ENCODE assay signal across 30 cellular contexts in the genomic region with DNA sequence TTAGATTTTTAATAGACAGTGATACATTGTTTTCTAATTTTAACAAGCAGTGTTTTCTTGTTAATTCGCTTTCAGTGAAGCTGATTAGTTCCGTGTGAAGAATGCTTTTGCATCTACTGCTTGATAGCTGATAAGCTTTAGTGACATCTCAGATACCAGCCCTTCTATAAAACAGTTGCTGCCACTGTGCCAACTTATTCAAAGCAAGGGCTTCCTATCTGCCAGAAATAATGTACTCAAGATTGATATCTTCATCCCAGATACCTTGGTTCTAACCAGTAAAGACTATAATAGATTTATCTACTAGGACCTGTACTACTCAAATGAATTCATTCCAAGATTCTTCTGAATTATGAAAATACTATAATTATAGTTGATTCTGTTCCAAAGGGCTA. TPM values are rescaled to one million over a fixed set of nuclear protein-coding genes. Genes with fewer than 3 reads are reported as not detected.
DNase-seq lines count a peak whose midpoint lies in the region; ATAC-seq, FAIRE-seq and TF ChIP-seq lines count a peak whose summit lies in the region.
"Had no signal": no experiment of that assay in that cellular context is flagged by ENCODE, and none has a peak within 500 bp of the region (broad histone marks: within the 10 kb centered on the region; RNA-seq: fewer than 3 reads in every experiment).

No MANE protein-coding gene starts in this region.

- ATAC-seq in HG02798 (IDR thresholded peaks at IDR 0.05; ENCODE audit: poor library complexity, unreplicated experiment) = no peak
- ATAC-seq: activated CD8-positive, alpha-beta T cell treated with anti-CD3 and anti-CD28 coated beads for 36 hours; stimulated activated naive CD8-positive, alpha-beta T cell treated with anti-CD3 and anti-CD28 coated beads, Interleukin-15, amount 100 ng/mL, for 72 hours had no signal

- DNase-seq in breast epithelium (ENCODE audit: low spot score in 2 of 2) (no peak), MCF 10A (ENCODE audit: unreplicated experiment) (no peak), ascending aorta (ENCODE audit: low spot score in 2 of 2) (no peak), mesothelial cell of epicardium (ENCODE audit: low spot score in 2 of 2, unreplicated experiment in 2 of 2) (no peak), type B pancreatic cell (ENCODE audit: extremely low spot score, unreplicated experiment) (no peak), GM19239 (ENCODE audit: insufficient read length, low spot score) (no peak)
- DNase-seq in stimulated activated naive CD4-positive, alpha-beta T cell treated with Interleukin-2 at 50 U/mL for 16 hours (lab: John Stamatoyannopoulos, UW) = no peak
- DNase-seq: 8988T; activated CD8-positive, alpha-beta memory T cell treated with anti-CD3 and anti-CD28 coated beads, Interleukin-2, amount 50 U/mL, for 48 hours; activated CD8-positive, alpha-beta T cell treated with anti-CD3 and anti-CD28 coated beads for 36 hours; activated naive CD4-positive, alpha-beta T cell treated with anti-CD3 and anti-CD28 coated beads for 36 hours; DMS79; effector CD4-positive, alpha-beta T cell; kidney glomerular epithelial cell; mammary epithelial cell; NCI-H1092 treated with DMSO at 0.1 percent for 48 hours; NCI-H1694 treated with DMSO at 0.1 percent for 48 hours; NCI-H2171; NCI-H82; small intestine; stimulated activated naive CD8-positive, alpha-beta T cell treated with anti-CD3 and anti-CD28 coated beads, Interleukin-15, amount 100 ng/mL, for 72 hours; T-helper 2 cell had no signal

- H3K4me3 ChIP-seq in breast epithelium (no peak overlapping the region), ascending aorta (no peak overlapping the region)

- H3K27me3 Mint-ChIP-seq in MCF 10A (ENCODE audit: insufficient read depth, unreplicated experiment) = no peaks in the 10 kb centered on the region
- no peaks in the 10 kb centered on the region for H3K27me3 Mint-ChIP-seq in mesothelial cell of epicardium (ENCODE audit: low read depth)
- no peaks in the 10 kb centered on the region for H3K27me3 Mint-ChIP-seq in type B pancreatic cell
- H3K27me3 Mint-ChIP-seq: activated CD8-positive, alpha-beta T cell treated with anti-CD3 and anti-CD28 coated beads for 36 hours; stimulated activated naive CD8-positive, alpha-beta T cell treated with anti-CD3 and anti-CD28 coated beads, Interleukin-15, amount 100 ng/mL, for 72 hours had no signal

- H3K4me1 Mint-ChIP-seq in MCF 10A (ENCODE audit: insufficient read depth, unreplicated experiment) = peaks cover 4% of the 10 kb centered on the region
- H3K4me1 Mint-ChIP-seq in mesothelial cell of epicardium = peaks cover 73% of the 10 kb centered on the region
- peaks cover 53% of the 10 kb centered on the region for H3K4me1 Mint-ChIP-seq in type B pancreatic cell (ENCODE audit: unreplicated experiment)
- H3K4me1 Mint-ChIP-seq: stimulated activated naive CD8-positive, alpha-beta T cell treated with anti-CD3 and anti-CD28 coated beads, Interleukin-15, amount 100 ng/mL, for 72 hours had no signal

- no peaks in the 10 kb centered on the region for H3K9me3 Mint-ChIP-seq in MCF 10A (ENCODE audit: unreplicated experiment)
- no peaks in the 10 kb centered on the region for H3K9me3 Mint-ChIP-seq in mesothelial cell of epicardium
- H3K9me3 Mint-ChIP-seq in type B pancreatic cell = no peaks in the 10 kb centered on the region
- H3K9me3 Mint-ChIP-seq: activated CD8-positive, alpha-beta T cell treated with anti-CD3 and anti-CD28 coated beads for 36 hours; activated naive CD4-positive, alpha-beta T cell treated with anti-CD3 and anti-CD28 coated beads for 36 hours; activated T-helper 1 cell treated with anti-CD3 and anti-CD28 coated beads, Interleukin-12 subunit alpha, Interleukin-12 subunit beta, Interleukin-2, Interleukin-4 antibody, amounts not matched to agents 30 ng/mL and 10 ng/mL and 1 ng/mL, durations not matched to agents 14 hours and 24 hours and 36 hours; nephron; stimulated activated naive CD8-positive, alpha-beta T cell treated with anti-CD3 and anti-CD28 coated beads, Interleukin-15, amount 100 ng/mL, for 72 hours had no signal

- H3K4me1 ChIP-seq in breast epithelium (peaks cover 0 to 5% of the 10 kb centered on the region in 2 donors), ascending aorta (peaks cover 4 to 20% of the 10 kb centered on the region in 2 donors)

- TF ChIP-seq POLR2A in breast epithelium (IDR thresholded peaks at IDR 0.05) = no peak

- no peak overlapping the region for H3K27ac Mint-ChIP-seq in MCF 10A (ENCODE audit: low read depth, unreplicated experiment)
- peak overlapping the region; percentile 35 for H3K27ac Mint-ChIP-seq in mesothelial cell of epicardium
- H3K27ac Mint-ChIP-seq in type B pancreatic cell = peak overlapping the region; percentile 25
- H3K27ac Mint-ChIP-seq: activated CD8-positive, alpha-beta T cell treated with anti-CD3 and anti-CD28 coated beads for 36 hours; activated naive CD4-positive, alpha-beta T cell treated with anti-CD3 and anti-CD28 coated beads for 36 hours; activated T-helper 1 cell treated with anti-CD3 and anti-CD28 coated beads, Interleukin-12 subunit alpha, Interleukin-12 subunit beta, Interleukin-2, Interleukin-4 antibody, amounts not matched to agents 30 ng/mL and 10 ng/mL and 1 ng/mL, durations not matched to agents 14 hours and 24 hours and 36 hours; stimulated activated naive CD8-positive, alpha-beta T cell treated with anti-CD3 and anti-CD28 coated beads, Interleukin-15, amount 100 ng/mL, for 72 hours had no signal

- CTCF ChIA-PET in MCF 10A (lab: Yijun Ruan, JAX) = no interaction called here

- BruUV-seq in MCF 10A (replicated peaks; lab: Mats Ljungman, UMichigan) = no TSS peak

- H3K27me3 ChIP-seq in breast epithelium = no peaks in the 10 kb centered on the region
- no peaks in the 10 kb centered on the region for H3K27me3 ChIP-seq in ascending aorta

- POLR2A ChIA-PET in MCF 10A (lab: Yijun Ruan, JAX) = interaction anchor here (0.7 kb wide), 1 partner anchor 391 kb away, joined by 4 read pairs; no protein-coding TSS in a partner anchor

- intact Hi-C loops in breast epithelium (cut with DNase I; ENCODE audit: low total_unique reads) (no loop called here), MCF 10A (cut with micrococcal nuclease) (no loop called here), ascending aorta (cut with DNase I) (no loop called here)

- peak overlapping the region; percentile 59 to 78 for H3K27ac ChIP-seq in breast epithelium
- H3K27ac ChIP-seq in ascending aorta = peak overlapping the region; percentile 8 to 56

- no peaks in the 10 kb centered on the region for H3K36me3 ChIP-seq in breast epithelium
- no peaks in the 10 kb centered on the region for H3K36me3 ChIP-seq in ascending aorta

- H3K36me3 Mint-ChIP-seq in MCF 10A (ENCODE audit: insufficient read depth, unreplicated experiment) (peaks cover 4% of the 10 kb centered on the region), mesothelial cell of epicardium (peaks cover 23% of the 10 kb centered on the region), type B pancreatic cell (peaks cover 21% of the 10 kb centered on the region)

- no peak for FAIRE-seq in GM19239 (lab: Jason Lieb, UNC)
- FAIRE-seq: bronchial epithelial cell, colon, G401.6, H54, HTR-8/SVneo, small intestine had no signal

- H3K9me3 ChIP-seq in breast epithelium (no peaks in the 10 kb centered on the region), ascending aorta (no peaks in the 10 kb centered on the region)

- TF ChIP-seq CTCF in breast epithelium (IDR thresholded peaks at IDR 0.05) (no peak), MCF 10A (IDR thresholded peaks at IDR 0.05; ENCODE audit: unreplicated experiment) (no peak), ascending aorta (IDR thresholded peaks at IDR 0.05) (no peak), mesothelial cell of epicardium (IDR thresholded peaks at IDR 0.05; ENCODE audit: unreplicated experiment) (no peak), type B pancreatic cell (conservative IDR thresholded peaks at IDR 0.05) (no peak)

- H3K4me3 Mint-ChIP-seq in MCF 10A (ENCODE audit: unreplicated experiment) (no peak overlapping the region), mesothelial cell of epicardium (no peak overlapping the region), type B pancreatic cell (no peak overlapping the region)
- H3K4me3 Mint-ChIP-seq: activated CD8-positive, alpha-beta T cell treated with anti-CD3 and anti-CD28 coated beads for 36 hours; activated naive CD4-positive, alpha-beta T cell treated with anti-CD3 and anti-CD28 coated beads for 36 hours; activated T-helper 1 cell treated with anti-CD3 and anti-CD28 coated beads, Interleukin-12 subunit alpha, Interleukin-12 subunit beta, Interleukin-2, Interleukin-4 antibody, amounts not matched to agents 30 ng/mL and 10 ng/mL and 1 ng/mL, durations not matched to agents 14 hours and 24 hours and 36 hours; nephron; stimulated activated naive CD8-positive, alpha-beta T cell treated with anti-CD3 and anti-CD28 coated beads, Interleukin-15, amount 100 ng/mL, for 72 hours had no signal

RNA-seq across cellular contexts. Expression of gene RARB, which starts 30.4 kb away (rescaled TPM):
- total RNA-seq in breast epithelium (10 to 100 TPM in 1 of 3 donors, 1 to 10 TPM in 1, under 1 TPM in 1; 0.80 to 20.1 (median 8.2) TPM), MCF 10A (2022) (not detected in 2 replicates), ascending aorta (52.7 TPM), mesothelial cell of epicardium (106 to 117 TPM (median 117 TPM) in 3 replicates), type B pancreatic cell (ENCODE audit: low replicate concordance) (13.3 and 28.2 TPM in 2 replicates)
- total RNA-seq: activated CD8-positive, alpha-beta T cell treated with anti-CD3 and anti-CD28 coated beads for 36 hours; activated naive CD4-positive, alpha-beta T cell treated with anti-CD3 and anti-CD28 coated beads for 36 hours; activated T-helper 1 cell treated with anti-CD3 and anti-CD28 coated beads, Interleukin-12 subunit alpha, Interleukin-12 subunit beta, Interleukin-2, Interleukin-4 antibody, amounts not matched to agents 30 ng/mL and 10 ng/mL and 1 ng/mL, durations not matched to agents 14 hours and 24 hours and 36 hours had no signal
